ENCODE assay signal across 1 cellular context in the genomic region with DNA sequence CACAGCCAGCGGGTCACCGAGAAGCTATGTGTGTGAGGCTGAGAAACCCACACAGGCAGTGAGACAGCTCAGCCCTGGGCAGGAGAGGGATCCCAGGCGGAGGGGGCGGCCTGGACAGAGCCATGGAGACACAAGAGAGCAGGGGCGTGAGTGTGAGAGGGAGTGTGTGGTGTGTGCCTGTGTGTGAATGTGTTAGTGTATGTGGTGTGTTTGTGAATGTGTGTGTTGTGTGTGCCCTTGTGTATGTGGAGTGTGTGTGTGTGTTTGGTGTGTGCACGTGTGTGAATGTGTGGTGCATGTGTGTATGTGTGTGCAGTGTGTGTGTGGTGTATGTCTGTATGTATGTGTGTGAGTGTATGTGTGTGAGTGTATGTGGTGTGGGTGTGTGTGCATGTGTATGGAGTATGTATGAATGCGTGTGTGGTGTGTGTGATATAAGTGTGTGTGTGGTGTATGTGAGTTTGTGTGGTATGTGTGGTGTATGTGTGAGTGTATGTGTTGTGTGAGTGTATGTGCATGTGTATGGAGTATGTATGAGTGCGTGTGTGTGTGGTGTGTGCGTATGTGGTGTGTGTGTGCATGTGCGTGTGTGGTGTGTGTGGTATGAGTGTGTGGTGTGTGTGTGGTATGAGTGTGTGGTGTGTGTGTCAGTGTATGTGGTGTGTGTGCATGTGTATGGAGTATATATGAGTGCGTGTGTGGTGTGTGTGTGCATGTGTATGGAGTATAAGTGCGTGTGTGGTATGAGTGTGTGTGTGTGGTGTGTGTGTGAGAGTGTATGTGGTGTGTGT.
TF ChIP-seq lines count a peak whose summit lies in the region.

No MANE protein-coding gene starts in this region.

TF ChIP-seq in endothelial cell of umbilical vein, 7 proteins besides CTCF, POLR2A, EP300 and RAD21:
- TF ChIP-seq, protein P1, sequence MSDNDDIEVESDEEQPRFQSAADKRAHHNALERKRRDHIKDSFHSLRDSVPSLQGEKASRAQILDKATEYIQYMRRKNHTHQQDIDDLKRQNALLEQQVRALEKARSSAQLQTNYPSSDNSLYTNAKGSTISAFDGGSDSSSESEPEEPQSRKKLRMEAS (IDR thresholded peaks at IDR 0.05; ENCODE audit: insufficient read depth, insufficient read length): no peak
- TF ChIP-seq GATA2 (IDR thresholded peaks at IDR 0.05; ENCODE audit: insufficient read depth, insufficient read length, low read depth, low read length) (no peak), JUN (IDR thresholded peaks at IDR 0.05; ENCODE audit: borderline replicate concordance, insufficient read depth, insufficient read length, low read depth) (no peak), EZH2 (IDR thresholded peaks at IDR 0.05; ENCODE audit: borderline replicate concordance, low read depth, low read length, severe bottlenecking) (no peak), FOS (IDR thresholded peaks at IDR 0.05; ENCODE audit: borderline replicate concordance, insufficient read depth, low read length) (no peak), POLR2AphosphoS5 (IDR thresholded peaks at IDR 0.05; ENCODE audit: insufficient read depth, low read depth, low read length) (no peak), MYC (IDR thresholded peaks at IDR 0.05; ENCODE audit: low read depth, low read length) (no peak)
